In the genomic region with DNA sequence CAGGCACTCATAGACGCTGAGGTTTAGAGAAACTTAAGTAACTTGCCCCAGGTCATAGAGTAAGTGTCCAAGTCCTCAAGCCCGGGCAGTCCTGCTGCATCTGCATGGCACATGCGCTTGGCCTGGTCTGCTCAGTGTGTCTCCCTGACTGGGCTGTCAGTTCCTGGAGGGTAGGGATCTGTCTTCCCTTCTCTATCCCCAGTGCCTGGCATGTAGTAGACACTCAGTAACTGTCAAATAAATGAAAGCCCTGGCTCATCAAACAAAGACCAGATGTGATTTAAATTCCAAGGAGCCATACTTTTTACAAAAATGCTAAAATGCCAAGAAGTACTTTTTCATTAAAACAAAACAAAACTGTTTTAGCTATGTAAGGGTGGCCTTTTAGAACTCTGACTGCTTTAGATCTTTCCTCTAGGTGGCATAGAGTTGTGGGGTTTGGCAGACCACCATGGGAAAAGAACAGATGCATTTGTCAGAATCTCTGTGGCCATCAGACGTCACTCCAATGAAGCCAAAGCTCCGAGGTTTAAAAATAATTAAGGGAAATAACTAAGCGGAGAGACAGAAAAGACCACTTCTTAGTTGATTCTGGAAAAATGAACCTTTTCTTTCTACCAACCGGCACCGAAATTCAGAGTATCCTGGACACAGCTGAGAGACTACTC, we compare ENCODE assay signal across 13 cellular contexts. TPM values are rescaled to one million over a fixed set of nuclear protein-coding genes. Genes with fewer than 3 reads are reported as not detected.
A peak's percentile ranks its signal among the peaks of the same experiment; 100 is the strongest.
DNase-seq lines count a peak whose midpoint lies in the region; ATAC-seq, FAIRE-seq and TF ChIP-seq lines count a peak whose summit lies in the region.
"Had no signal": no experiment of that assay in that cellular context is flagged by ENCODE, and none has a peak within 500 bp of the region (broad histone marks: within the 10 kb centered on the region; RNA-seq: fewer than 3 reads in every experiment).

No MANE protein-coding gene starts in this region.

- no peak overlapping the region for H2BK20ac ChIP-seq in H9 (ENCODE audit: low read depth, low read length, poor library complexity, severe bottlenecking)

- no peak overlapping the region for H4K5ac ChIP-seq in H9 (ENCODE audit: insufficient read length, low read depth, low read length)

- peak overlapping the region; percentile 35 for H3K9ac ChIP-seq in Loucy (ENCODE audit: low read depth, low read length, poor library complexity, severe bottlenecking)
- H3K9ac ChIP-seq in endodermal cell (ENCODE audit: extremely low read depth, low read length, poor library complexity, severe bottlenecking), result no peak overlapping the region
- H3K9ac ChIP-seq in HepG2 (ENCODE audit: insufficient read depth, low read depth, low read length), result no peak overlapping the region
- no peak overlapping the region for H3K9ac ChIP-seq in H9 (ENCODE audit: extremely low read depth, insufficient read length, low read length)

- no peak overlapping the region for H3K4me3 Mint-ChIP-seq in endodermal cell
- no peak overlapping the region for H3K4me3 Mint-ChIP-seq in H9

- H2AK5ac ChIP-seq in H9 (ENCODE audit: insufficient read length, low read length), result no peak overlapping the region

- no peak overlapping the region for H2BK5ac ChIP-seq in H9 (ENCODE audit: insufficient read length, low read length)

- H4K91ac ChIP-seq in H9 (ENCODE audit: insufficient read length, low read depth, low read length), result no peak overlapping the region

- H2BK120ac ChIP-seq in H9 (ENCODE audit: low read depth, low read length, poor library complexity, severe bottlenecking), result no peak overlapping the region

- peaks cover 96% of the 10 kb centered on the region for H3K4me1 ChIP-seq in Loucy (ENCODE audit: insufficient read depth, low read length, poor library complexity, severe bottlenecking)
- H3K4me1 ChIP-seq in endodermal cell (ENCODE audit: control insufficient read depth, insufficient read depth, low read length), result peaks cover 9% of the 10 kb centered on the region
- H3K4me1 ChIP-seq in HepG2 (ENCODE audit: insufficient read depth, low read length), result peaks cover 100% of the 10 kb centered on the region
- peaks cover 55 to 85% of the 10 kb centered on the region in 2 donors for H3K4me1 ChIP-seq in thyroid gland
- H3K4me1 ChIP-seq in H9 (ENCODE audit: insufficient read depth, low read length), result peaks cover 7% of the 10 kb centered on the region; the same call in 1 of the 2 replicates
- H3K4me1 ChIP-seq in OCI-LY7 (ENCODE audit: insufficient read depth, low read length, poor library complexity, severe bottlenecking), result no peaks in the 10 kb centered on the region

- FAIRE-seq in HepG2 (lab: Jason Lieb, UNC), result no peak
- FAIRE-seq: D721Med, GM12878 had no signal

- POLR2A ChIA-PET in HepG2 (lab: Yijun Ruan, JAX) (interaction anchor here (1.4 to 1.9 kb wide), 2 partner anchors 23 to 31 kb away, joined by 4 to 16 read pairs; no protein-coding TSS in a partner anchor), OCI-LY7 (lab: Charles Lee) (interaction anchor here (0.5 to 0.9 kb wide), 2 partner anchors 27 to 28 kb away, joined by 3 to 7 read pairs; no protein-coding TSS in a partner anchor)

- H4K20me1 ChIP-seq in Loucy (ENCODE audit: insufficient read depth, low read length, poor library complexity, severe bottlenecking) (no peaks in the 10 kb centered on the region), HepG2 (ENCODE audit: insufficient read depth, low read length) (peaks cover 47% of the 10 kb centered on the region), H9 (ENCODE audit: control insufficient read depth, insufficient read depth, insufficient read length) (no peaks in the 10 kb centered on the region), OCI-LY7 (ENCODE audit: insufficient read depth, low read length) (no peaks in the 10 kb centered on the region)

- TF ChIP-seq POLR2A in HepG2 (IDR thresholded peaks at IDR 0.05; ENCODE audit: insufficient read depth in 1 of 2, low read depth in 2 of 2, low read length in 2 of 2) (no peak), thyroid gland (IDR thresholded peaks at IDR 0.05) (no peak)

- intact Hi-C loops in HepG2 (cut with micrococcal nuclease; ENCODE audit: unreplicated experiment) (no loop called here), thyroid gland (cut with DNase I) (no loop called here), OCI-LY7 (cut with micrococcal nuclease; ENCODE audit: unreplicated experiment) (no loop called here), posterior cingulate gyrus (cut with DNase I) (no loop called here)

- H3K79me2 ChIP-seq in Loucy (ENCODE audit: insufficient read depth, low read length) (peaks cover 81% of the 10 kb centered on the region), HepG2 (ENCODE audit: insufficient read depth, low read length) (peaks cover 96% of the 10 kb centered on the region), H9 (ENCODE audit: insufficient read depth, low read length) (no peaks in the 10 kb centered on the region), OCI-LY7 (ENCODE audit: insufficient read depth, low read depth, low read length) (no peaks in the 10 kb centered on the region)

- TF ChIP-seq CTCF in Loucy (conservative IDR thresholded peaks at IDR 0.05; ENCODE audit: low read length) (peak; percentile 36), endodermal cell (conservative IDR thresholded peaks at IDR 0.05) (no peak), HepG2 (CRISPR knock-in tag; IDR thresholded peaks at IDR 0.05) (no peak), thyroid gland (IDR thresholded peaks at IDR 0.05) (no peak), H9 (conservative IDR thresholded peaks at IDR 0.05) (no peak), OCI-LY7 (conservative IDR thresholded peaks at IDR 0.05; ENCODE audit: low read length) (no peak)

- H2BK12ac ChIP-seq in H9 (ENCODE audit: insufficient read length, low read depth, low read length), result no peak overlapping the region

- H3K4me2 ChIP-seq in Loucy (ENCODE audit: low read depth, low read length, poor library complexity, severe bottlenecking) (no peak overlapping the region), HepG2 (ENCODE audit: low read depth, low read length) (no peak overlapping the region), H9 (ENCODE audit: insufficient read depth, insufficient read length, low read length) (no peak overlapping the region), OCI-LY7 (ENCODE audit: low read length) (no peak overlapping the region)

- no peak overlapping the region for H3K23ac ChIP-seq in H9 (ENCODE audit: insufficient read length, low read depth, low read length)

- BruUV-seq in HepG2 (replicated peaks; lab: Mats Ljungman, UMichigan) (no TSS peak), OCI-LY7 (replicated peaks; lab: Mats Ljungman, UMichigan) (no TSS peak)

- H3T11ph ChIP-seq in H9 (ENCODE audit: low read length), result no peak overlapping the region

- H3K4ac ChIP-seq in H9 (ENCODE audit: low read depth, low read length), result no peak overlapping the region

- ATAC-seq in HepG2, result no peak

- peaks cover 18% of the 10 kb centered on the region for H3F3A ChIP-seq in Loucy (ENCODE audit: low read depth)

- no peak overlapping the region for H3K27ac ChIP-seq in endodermal cell (ENCODE audit: low read depth, low read length)
- peak overlapping the region; percentile 6 for H3K27ac ChIP-seq in HepG2 (ENCODE audit: extremely low read length, insufficient read depth, low read length)
- H3K27ac ChIP-seq in thyroid gland, result peak overlapping the region in 2 of 3 donors; percentile 68 to 75
- H3K27ac ChIP-seq in H9 (ENCODE audit: insufficient read length, low read depth, low read length), result no peak overlapping the region
- no peak overlapping the region for H3K27ac ChIP-seq in OCI-LY7 (ENCODE audit: low read depth, low read length, poor library complexity, severe bottlenecking)

- no peaks in the 10 kb centered on the region for H3K36me3 Mint-ChIP-seq in endodermal cell (ENCODE audit: low read depth)
- no peaks in the 10 kb centered on the region for H3K36me3 Mint-ChIP-seq in H9 (ENCODE audit: insufficient read depth in 1 of 3, low read depth in 3 of 3)

- WGBS in endodermal cell (ENCODE audit: insufficient coverage in 1 of 2, insufficient read length in 1 of 2), 2 experiments, result 89 to 91% methylated on average over 7 to 8 of the region's 8 CpGs
- 90% methylated on average over 8 of the region's 8 CpGs for WGBS in HepG2 (ENCODE audit: low lambda C conversion rate)
- 58 to 62% methylated on average over 8 of the region's 8 CpGs for WGBS in thyroid gland, 2 donors
- no CpG with 5 or more reads among the region's 8 CpGs for WGBS in H9 (ENCODE audit: extremely low coverage, insufficient read length, low lambda C conversion rate)

- H3K4me3 ChIP-seq in Loucy (ENCODE audit: low read length, poor library complexity, severe bottlenecking) (no peak overlapping the region), endodermal cell (ENCODE audit: low read length) (no peak overlapping the region), HepG2 (replicated peaks in 1 of 3; ENCODE audit: insufficient read depth in 1 of 3, low read depth in 2 of 3, low read length in 3 of 3) (no peak overlapping the region), thyroid gland (replicated peaks in 1 of 3) (no peak overlapping the region), OCI-LY7 (ENCODE audit: low read depth, low read length, poor library complexity, severe bottlenecking) (no peak overlapping the region)
- H3K4me3 ChIP-seq: GM12878 had no signal

- H3K14ac ChIP-seq in H9 (ENCODE audit: insufficient read depth, low read length), result no peak overlapping the region

- H3K23me2 ChIP-seq in H9 (ENCODE audit: insufficient read length, low read depth, low read length, poor library complexity, severe bottlenecking), result no peaks in the 10 kb centered on the region

- CTCF ChIA-PET in HepG2 (lab: Yijun Ruan, JAX; ENCODE audit: low intra/inter-chr PET ratio, low total read pairs), result no interaction called here
- CTCF ChIA-PET in OCI-LY7 (lab: Charles Lee; ENCODE audit: unreplicated experiment), result no interaction called here

- H2AFZ ChIP-seq in Loucy (ENCODE audit: low read length), result no peak overlapping the region
- H2AFZ ChIP-seq in HepG2 (ENCODE audit: low read length), result no peak overlapping the region
- no peak overlapping the region for H2AFZ ChIP-seq in H9 (ENCODE audit: low read length)
- no peak overlapping the region for H2AFZ ChIP-seq in OCI-LY7 (ENCODE audit: low read length)

- H3K36me3 ChIP-seq in Loucy (ENCODE audit: insufficient read depth, low read length), result no peaks in the 10 kb centered on the region
- H3K36me3 ChIP-seq in endodermal cell (ENCODE audit: control insufficient read depth, insufficient read depth, low read length), result no peaks in the 10 kb centered on the region
- H3K36me3 ChIP-seq in HepG2 (replicated peaks in 1 of 2; ENCODE audit: control insufficient read depth in 1 of 2, insufficient read depth in 2 of 2, low read length in 2 of 2), result peaks cover 2% of the 10 kb centered on the region in 2 experiments; a peak in 2 of 5 replicates
- no peaks in the 10 kb centered on the region for H3K36me3 ChIP-seq in thyroid gland
- H3K36me3 ChIP-seq in OCI-LY7 (ENCODE audit: insufficient read depth, low read length), result no peaks in the 10 kb centered on the region

- H3K27me3 ChIP-seq in Loucy (ENCODE audit: insufficient read depth, low read length, poor library complexity, severe bottlenecking) (no peaks in the 10 kb centered on the region), endodermal cell (ENCODE audit: control insufficient read depth, insufficient read depth, low read length, poor library complexity, severe bottlenecking) (peaks cover 8% of the 10 kb centered on the region), HepG2 (ENCODE audit: control insufficient read depth in 1 of 2, insufficient read depth in 2 of 2, low read length in 2 of 2) (no peaks in the 10 kb centered on the region), thyroid gland (no peaks in the 10 kb centered on the region), H9 (ENCODE audit: insufficient read depth, low read length) (no peaks in the 10 kb centered on the region)

- peaks cover 29% of the 10 kb centered on the region for H3K27me3 Mint-ChIP-seq in endodermal cell (ENCODE audit: insufficient read depth)
- H3K27me3 Mint-ChIP-seq in H9 (ENCODE audit: low read depth), result peaks cover 20% of the 10 kb centered on the region

- no peaks in the 10 kb centered on the region for H3K9me2 ChIP-seq in Loucy (replicated peaks; ENCODE audit: low read depth, low read length)
- H3K9me2 ChIP-seq in OCI-LY7 (ENCODE audit: insufficient read depth, low read length), result no peaks in the 10 kb centered on the region

- H3K27ac Mint-ChIP-seq in endodermal cell, result peak overlapping the region; percentile 67
- H3K27ac Mint-ChIP-seq in H9, result no peak overlapping the region; a peak in 1 of 7 replicates

- H3K56ac ChIP-seq in H9 (ENCODE audit: insufficient read length, low read depth, low read length), result no peak overlapping the region

- H4K8ac ChIP-seq in H9 (replicated peaks; ENCODE audit: insufficient read length, low read depth, low read length), result no peak overlapping the region

- no peaks in the 10 kb centered on the region for H3K9me3 Mint-ChIP-seq in endodermal cell
- H3K9me3 Mint-ChIP-seq in H9, result no peaks in the 10 kb centered on the region

- H3K79me1 ChIP-seq in H9 (ENCODE audit: insufficient read depth, low read depth, low read length, poor library complexity, severe bottlenecking), result no peaks in the 10 kb centered on the region

- no peak for TF ChIP-seq EP300 in HepG2 (IDR thresholded peaks at IDR 0.05; ENCODE audit: low read depth in 2 of 2, low read length in 2 of 2)
- no peak for TF ChIP-seq EP300 in HepG2 (CRISPR knock-in tag; IDR thresholded peaks at IDR 0.05; ENCODE audit: borderline replicate concordance)

- in situ Hi-C loops in HepG2 (cut with HindIII; ENCODE audit: extremely low pct_ligation_motif_present, low pct_unique_long_range_greater_than_20kb), result no loop called here

- H3K9me3 ChIP-seq in Loucy (ENCODE audit: insufficient read depth, low read depth, low read length), result no peaks in the 10 kb centered on the region
- H3K9me3 ChIP-seq in endodermal cell (ENCODE audit: control insufficient read depth, low read length), result no peaks in the 10 kb centered on the region
- no peaks in the 10 kb centered on the region for H3K9me3 ChIP-seq in HepG2 (ENCODE audit: low read length)
- H3K9me3 ChIP-seq in thyroid gland, result no peaks in the 10 kb centered on the region
- H3K9me3 ChIP-seq in H9 (ENCODE audit: control insufficient read depth, low read depth, low read length), result no peaks in the 10 kb centered on the region
- no peaks in the 10 kb centered on the region for H3K9me3 ChIP-seq in OCI-LY7 (ENCODE audit: low read length)

- H3K4me1 Mint-ChIP-seq in endodermal cell, result peaks cover 31% of the 10 kb centered on the region
- H3K4me1 Mint-ChIP-seq in H9, result peaks cover 23 to 29% of the 10 kb centered on the region in 2 experiments

- no peak overlapping the region for H3K18ac ChIP-seq in H9 (ENCODE audit: insufficient read length, low read depth, low read length)

- no peak overlapping the region for H2BK15ac ChIP-seq in H9 (ENCODE audit: low read depth, low read length)

- TF ChIP-seq RAD21 in HepG2 (CRISPR knock-in tag; IDR thresholded peaks at IDR 0.05), result no peak

- no peak for DNase-seq in endodermal cell
- no peak for DNase-seq in HepG2 (ENCODE audit: low spot score)
- DNase-seq in thyroid gland, result no peak
- DNase-seq in H9, result no peak
- DNase-seq in OCI-LY7 (ENCODE audit: low spot score), result no peak
- DNase-seq in NCI-H2081 treated with DMSO at 0.1 percent for 48 hours (lab: John Stamatoyannopoulos, UW), result no peak
- no peak for DNase-seq in posterior cingulate gyrus
- DNase-seq: activated CD4-positive, alpha-beta T cell treated with anti-CD3 and anti-CD28 coated beads for 1 hour; activated naive CD4-positive, alpha-beta T cell treated with Interleukin-2 at 50 U/mL for 16 hours; effector memory CD4-positive, alpha-beta T cell had no signal

RNA-seq across cellular contexts. Expression of a gene that starts 34.0 kb away (rescaled TPM):
- total RNA-seq in endodermal cell, result 1 to 10 TPM; 1.2 to 1.9 TPM
- 1.2 TPM for polyA plus RNA-seq in endodermal cell (2013, experiment 1 of 2)
- 1.5 TPM for polyA plus RNA-seq in endodermal cell (2013, experiment 2 of 2)
- total RNA-seq in HepG2 (2016; rRNA removed; fragmentation: Illumina TruSeq; extraction: Trizol), result 47.1 and 64.9 TPM in 2 replicates
- total RNA-seq in HepG2 (2016; cell fraction: cytosol; rRNA removed; fragmentation: Illumina TruSeq; extraction: Trizol; ENCODE audit: low read depth), result 15.6 and 21.2 TPM in 2 replicates
- 45.9 and 54.8 TPM in 2 replicates for total RNA-seq in HepG2 (2016; cell fraction: insoluble cytoplasmic fraction; rRNA removed; fragmentation: Illumina TruSeq; extraction: Trizol)
- 54.5 and 63.7 TPM in 2 replicates for total RNA-seq in HepG2 (2016; cell fraction: membrane; rRNA removed; fragmentation: Illumina TruSeq; extraction: Trizol)
- 54.3 and 61.3 TPM in 2 replicates for total RNA-seq in HepG2 (2016; cell fraction: nucleus; rRNA removed; fragmentation: Illumina TruSeq; extraction: Trizol)
- polyA plus RNA-seq in HepG2 (2011; rRNA removed), result 182 and 202 TPM in 2 replicates
- polyA plus RNA-seq in HepG2 (2011; cell fraction: cytosol; rRNA removed), result 62.2 and 87.1 TPM in 2 replicates
- polyA plus RNA-seq in HepG2 (2011; cell fraction: nucleus; rRNA removed), result 133 and 141 TPM in 2 replicates
- polyA plus RNA-seq in HepG2 (2012), result 97.8 and 103 TPM in 2 replicates
- 15.2 and 19.3 TPM in 2 replicates for polyA plus RNA-seq in HepG2 (2016; cell fraction: cytosol; fragmentation: Illumina TruSeq; extraction: Trizol; ENCODE audit: low read depth)
- 72.5 and 91.0 TPM in 2 replicates for polyA plus RNA-seq in HepG2 (2016; cell fraction: insoluble cytoplasmic fraction; fragmentation: Illumina TruSeq; extraction: Trizol; ENCODE audit: low read depth)
- polyA plus RNA-seq in HepG2 (2016; cell fraction: membrane; fragmentation: Illumina TruSeq; extraction: Trizol; ENCODE audit: low read depth), result 64.7 and 77.7 TPM in 2 replicates
- 74.5 and 82.8 TPM in 2 replicates for polyA plus RNA-seq in HepG2 (2016; cell fraction: nucleus; fragmentation: Illumina TruSeq; extraction: Trizol; ENCODE audit: insufficient read depth, low read depth)
- polyA minus RNA-seq in HepG2 (2011; rRNA and poly(A)+ RNA removed; ENCODE audit: low replicate concordance), result 156 and 217 TPM in 2 replicates
- polyA minus RNA-seq in HepG2 (2011; cell fraction: cytosol; rRNA and poly(A)+ RNA removed), result 122 and 129 TPM in 2 replicates
- polyA minus RNA-seq in HepG2 (2011; cell fraction: nucleus; rRNA and poly(A)+ RNA removed), result 185 and 262 TPM in 2 replicates
- total RNA-seq in thyroid gland, result 100 to 1,000 TPM; 124 to 563 (median 182) TPM
- 1.1 and 1.4 TPM in 2 replicates for total RNA-seq in H9 (2021)
- not detected in 2 replicates for total RNA-seq in OCI-LY7 (2014; rRNA removed; shearing (Covaris generic))
- total RNA-seq in OCI-LY7 (2022), result 0.74 TPM in 1 of 2 replicates, not detected in the other

Comparison
In these comparisons a context has a peak if more than half of its experiments do, and no peak if none do; other contexts are left out.
1. H3K27ac ChIP-seq: peak in HepG2 (single experiment) and thyroid gland (2 of 3); none in endodermal cell (single experiment), H9 (single experiment) and OCI-LY7 (single experiment).